ENCODE assay signal across 1 cellular context in genomic region chr22:26245001-26245400, GRCh38.
TF ChIP-seq lines count a peak whose summit lies in the region.

No MANE protein-coding gene starts in this region.

TF ChIP-seq in GM23338, 12 proteins besides CTCF, POLR2A, EP300 and RAD21 (continued from another document):
- TF ChIP-seq REST (IDR thresholded peaks at IDR 0.05; ENCODE audit: unreplicated experiment) (no peak), ZNF114 (CRISPR knock-in tag; IDR thresholded peaks at IDR 0.05) (no peak), CREB1 (CRISPR knock-in tag; IDR thresholded peaks at IDR 0.05; ENCODE audit: low read depth) (no peak), ZNF462 (CRISPR knock-in tag; IDR thresholded peaks at IDR 0.05) (no peak)
